In the genomic region with DNA sequence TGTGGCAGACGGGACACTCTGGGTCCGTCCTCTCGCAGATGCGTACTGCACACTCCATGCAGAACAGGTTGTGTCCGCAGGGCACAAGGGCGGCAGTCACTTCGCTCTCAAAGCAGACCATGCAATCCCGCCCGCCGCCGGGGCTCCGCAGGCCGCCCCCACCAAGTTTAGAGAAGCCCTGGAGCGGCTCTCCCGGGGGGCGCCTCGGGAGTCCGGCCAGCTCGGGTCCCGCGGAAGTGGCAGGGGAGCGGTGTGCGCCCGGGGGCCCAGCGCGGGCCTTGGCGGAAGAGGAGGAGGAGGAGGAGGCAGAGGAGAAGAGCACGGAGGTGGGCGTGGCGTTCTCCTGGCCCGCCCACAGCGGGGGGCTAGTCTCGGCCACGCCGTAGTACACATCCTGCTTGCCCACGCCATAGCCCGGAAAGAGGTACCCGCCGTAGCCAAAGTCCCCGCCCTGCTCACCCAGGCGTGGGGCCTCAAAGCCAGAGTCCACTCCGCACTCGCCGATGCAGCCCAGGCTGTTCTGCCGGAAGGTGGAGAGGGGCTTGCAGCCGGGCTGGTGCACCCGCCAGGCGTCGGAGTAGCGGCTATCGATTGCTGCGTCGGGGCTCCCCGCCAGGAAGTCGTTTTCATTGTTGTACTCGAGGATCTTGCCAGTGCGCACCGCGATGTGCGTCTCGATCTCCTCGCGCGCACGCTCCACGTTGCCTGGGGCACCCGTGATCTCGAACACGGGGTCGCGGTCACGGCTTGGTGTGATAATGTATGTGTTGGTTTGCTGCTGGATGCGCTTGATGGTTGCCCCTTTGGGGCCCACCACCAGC, we compare ENCODE assay signal across 9 cellular contexts. TPM values are rescaled to one million over a fixed set of nuclear protein-coding genes. Genes with fewer than 3 reads are reported as not detected.
DNase-seq lines count a peak whose midpoint lies in the region; ATAC-seq and TF ChIP-seq lines count a peak whose summit lies in the region.
"Had no signal": no experiment of that assay in that cellular context is flagged by ENCODE, and none has a peak within 500 bp of the region (broad histone marks: within the 10 kb centered on the region; RNA-seq: fewer than 3 reads in every experiment).

No MANE protein-coding gene starts in this region.

- H3K9me3 ChIP-seq in DOHH2 (ENCODE audit: control insufficient read depth, insufficient read depth, low read length) (no peaks in the 10 kb centered on the region), esophagus squamous epithelium (no peaks in the 10 kb centered on the region)

- H3K4me1 Mint-ChIP-seq in nephron progenitor cell, result peaks cover 84% of the 10 kb centered on the region

- no peak for DNase-seq in esophagus squamous epithelium (lab: John Stamatoyannopoulos, UW)
- peak; percentile 74 for DNase-seq in nephron progenitor cell
- no peak for DNase-seq in HuH-7.5 (ENCODE audit: low spot score)
- DNase-seq in activated CD4-positive, alpha-beta T cell treated with anti-CD3 and anti-CD28 coated beads for 1 hour, result no peak
- no peak for DNase-seq in NCI-H748 (lab: John Stamatoyannopoulos, UW; ENCODE audit: unreplicated experiment)
- no peak for DNase-seq in NCI-H526 treated with DMSO at 0.1 percent for 48 hours (lab: John Stamatoyannopoulos, UW)
- DNase-seq: NCI-H1417 had no signal

- H3K36me3 Mint-ChIP-seq in nephron progenitor cell (ENCODE audit: low read depth), result peaks cover 35% of the 10 kb centered on the region

- no peaks in the 10 kb centered on the region for H4K20me1 ChIP-seq in DOHH2 (ENCODE audit: control insufficient read depth, insufficient read depth, low read depth, low read length)

- peak overlapping the region; percentile 75 for H3K27ac Mint-ChIP-seq in nephron progenitor cell

- H3K9me2 ChIP-seq in DOHH2 (replicated peaks; ENCODE audit: control insufficient read depth, low read length), result no peaks in the 10 kb centered on the region

- peaks cover 3% of the 10 kb centered on the region for H3K27me3 Mint-ChIP-seq in nephron progenitor cell (ENCODE audit: low read depth, poor library complexity)

- peak; percentile 64 for ATAC-seq in HG03108 (IDR thresholded peaks at IDR 0.05; ENCODE audit: unreplicated experiment)

- H3K27ac ChIP-seq in DOHH2 (ENCODE audit: low read depth, low read length) (peak overlapping the region; percentile 32), esophagus squamous epithelium (peak overlapping the region in 3 of 4 donors; percentile 14 to 66 (median 63))

- peaks cover 19% of the 10 kb centered on the region for H3F3A ChIP-seq in DOHH2 (ENCODE audit: control insufficient read depth, insufficient read depth)

- H3K4me1 ChIP-seq in DOHH2 (ENCODE audit: control insufficient read depth, low read length) (peaks cover 39% of the 10 kb centered on the region), esophagus squamous epithelium (peaks cover 0 to 32% (median 7%) of the 10 kb centered on the region in 3 donors)

- WGBS in esophagus squamous epithelium, 2 donors, result 42 to 85% methylated on average over 20 to 34 of the region's 73 CpGs

- peak overlapping the region; percentile 93 for H3K4me2 ChIP-seq in DOHH2 (ENCODE audit: low read length)

- H3K79me2 ChIP-seq in DOHH2 (ENCODE audit: control insufficient read depth, low read length), result peaks cover 18% of the 10 kb centered on the region

- H3K36me3 ChIP-seq in DOHH2 (ENCODE audit: control insufficient read depth, low read length) (peaks cover 6% of the 10 kb centered on the region; the same call in 1 of the 2 replicates), esophagus squamous epithelium (peaks cover 0 to 25% (median 0%) of the 10 kb centered on the region in 3 donors)

- TF ChIP-seq POLR2A in esophagus squamous epithelium (IDR thresholded peaks at IDR 0.05), result peak in 2 of 4 donors; percentile 17 to 23

- H3K27me3 ChIP-seq in DOHH2 (ENCODE audit: control insufficient read depth, low read length) (peaks cover 9% of the 10 kb centered on the region), esophagus squamous epithelium (peaks cover 0 to 8% (median 0%) of the 10 kb centered on the region in 4 donors)

- no peak for TF ChIP-seq CTCF in DOHH2 (IDR thresholded peaks at IDR 0.05; ENCODE audit: low read depth, low read length, poor library complexity, severe bottlenecking)
- no peak for TF ChIP-seq CTCF in esophagus squamous epithelium (IDR thresholded peaks at IDR 0.05)
- no peak for TF ChIP-seq CTCF in nephron progenitor cell (IDR thresholded peaks at IDR 0.05)

- H3K9me3 Mint-ChIP-seq in nephron progenitor cell, result no peaks in the 10 kb centered on the region

- peak overlapping the region; percentile 99 for H3K4me3 Mint-ChIP-seq in nephron progenitor cell

- H3K4me3 ChIP-seq in DOHH2 (ENCODE audit: low read length), result peak overlapping the region; percentile 94
- peak overlapping the region; percentile 15 to 66 (median 38) for H3K4me3 ChIP-seq in esophagus squamous epithelium

- intact Hi-C loops in esophagus squamous epithelium (cut with DNase I), result no loop called here

RNA-seq across cellular contexts. Expression of gene MEX3A, which starts 5.4 kb away (rescaled TPM):
- total RNA-seq in esophagus squamous epithelium, result 1 to 10 TPM in 1 of 4 donors, under 1 TPM in 3; 0.15 to 1.4 (median 0.65) TPM

RNA-seq across cellular contexts. Expression of gene RAB25, which starts 15.9 kb away (rescaled TPM):
- total RNA-seq in esophagus squamous epithelium, result 100 to 1,000 TPM; 190 to 482 (median 272) TPM

RNA-seq across cellular contexts. Expression of gene LAMTOR2, which starts 22.2 kb away (rescaled TPM):
- total RNA-seq in esophagus squamous epithelium, result 10 to 100 TPM; 41.4 to 67.1 (median 53.3) TPM

RNA-seq across cellular contexts. Expression of gene UBQLN4, which starts 23.2 kb away (rescaled TPM):
- 10 to 100 TPM; 19.7 to 32.7 (median 25.5) TPM for total RNA-seq in esophagus squamous epithelium

RNA-seq across cellular contexts. Expression of gene LMNA, which starts 37.7 kb away (rescaled TPM):
- total RNA-seq in esophagus squamous epithelium, result 100 to 1,000 TPM; 322 to 480 (median 403) TPM
